1 cellular context compared by ENCODE assay signal in genomic region chr15:88489321-88489720, GRCh38.
TF ChIP-seq lines count a peak whose summit lies in the region.

No MANE protein-coding gene starts in this region.

TF ChIP-seq in A549, 52 proteins besides CTCF, POLR2A, EP300 and RAD21:
- TF ChIP-seq REST (IDR thresholded peaks at IDR 0.05) (peak; percentile 31; the same call in 1 of the 2 replicates), TFCP2L1 (CRISPR knock-in tag; IDR thresholded peaks at IDR 0.05) (no peak), PBX3 (IDR thresholded peaks at IDR 0.05) (no peak), ATOH8 (CRISPR knock-in tag; IDR thresholded peaks at IDR 0.05; ENCODE audit: low read depth) (no peak)
TF ChIP-seq in A549: peak in this region for 1.
